In the genomic region with DNA sequence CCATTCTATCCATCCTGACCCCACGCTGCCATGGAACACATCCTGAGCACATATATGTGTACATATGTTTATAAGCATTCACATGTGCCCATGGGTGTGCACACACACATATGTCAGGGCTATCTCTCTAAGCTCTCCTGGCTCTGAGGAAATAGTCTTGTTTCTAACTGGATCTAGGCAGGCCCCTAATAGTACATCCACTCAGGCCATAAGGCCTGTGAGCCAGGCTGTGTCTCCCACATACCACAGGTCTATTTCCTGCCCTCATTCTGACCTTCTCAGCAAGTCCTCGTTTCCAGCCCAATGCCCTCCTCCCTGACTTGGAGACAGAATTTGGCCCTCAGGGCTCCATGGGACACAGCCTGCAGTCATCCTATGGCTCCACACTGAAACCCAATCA, we compare ENCODE assay signal across 23 cellular contexts.
"Had no signal": no experiment of that assay in that cellular context is flagged by ENCODE, and none has a peak within 500 bp of the region (broad histone marks: within the 10 kb centered on the region; RNA-seq: fewer than 3 reads in every experiment).

No MANE protein-coding gene starts in this region.

- H3K9me3 Mint-ChIP-seq: natural killer cell, neural crest cell, type B pancreatic cell had no signal

- DNase-seq: dorsolateral prefrontal cortex; effector CD4-positive, alpha-beta T cell; foreskin fibroblast; gastrocnemius medialis; left ventricle myocardium superior; natural killer cell; stimulated activated CD4-positive, alpha-beta T cell treated with anti-CD3 and anti-CD28 coated beads, Interleukin-12 subunit alpha, Interleukin-12 subunit beta, amount 100 ng/mL, for 4 hours; stimulated activated CD4-positive, alpha-beta T cell treated with anti-CD3 and anti-CD28 coated beads, Interleukin-1b, Interleukin-23, amount 100 ng/mL, for 48 hours; stimulated activated CD4-positive, alpha-beta T cell treated with anti-CD3 and anti-CD28 coated beads, Interleukin-4, amount 100 ng/mL, for 1 hour; stimulated activated CD8-positive, alpha-beta memory T cell treated with anti-CD3 and anti-CD28 coated beads, Interleukin-4, amount 100 ng/mL, for 48 hours; stimulated activated naive CD4-positive, alpha-beta T cell treated with Interleukin-2 at 50 U/mL for 16 hours; stomach; tibial artery had no signal

- H3K27ac ChIP-seq: dorsolateral prefrontal cortex, epithelial cell of prostate, gastrocnemius medialis, parathyroid adenoma, stomach, tibial artery had no signal

- H3K27ac Mint-ChIP-seq: memory B cell, natural killer cell, progenitor cell of endocrine pancreas, type B pancreatic cell had no signal

- H3K27me3 ChIP-seq: dorsolateral prefrontal cortex, gastrocnemius medialis, stomach, tibial artery had no signal

- H3K4me1 ChIP-seq: gastrocnemius medialis, parathyroid adenoma, tibial artery had no signal

- H3K36me3 Mint-ChIP-seq: natural killer cell, type B pancreatic cell had no signal

- H3K4me2 ChIP-seq: smooth muscle cell had no signal

- H3K4me3 Mint-ChIP-seq: memory B cell, natural killer cell, neural crest cell, type B pancreatic cell had no signal

- H3K9ac ChIP-seq: parathyroid adenoma had no signal

- H3K4me3 ChIP-seq: dorsolateral prefrontal cortex, gastrocnemius medialis, lung, smooth muscle cell, stomach, tibial artery had no signal

- H3K4me1 Mint-ChIP-seq: memory B cell, natural killer cell, neural crest cell had no signal

- H3K9me3 ChIP-seq: gastrocnemius medialis, stomach, tibial artery had no signal

- FAIRE-seq: keratinocyte, urothelium cell line had no signal

- H3K27me3 Mint-ChIP-seq: progenitor cell of endocrine pancreas, type B pancreatic cell had no signal

- H2AFZ ChIP-seq: parathyroid adenoma had no signal

- H3K36me3 ChIP-seq: gastrocnemius medialis, stomach, tibial artery had no signal
